ENCODE assay signal across 8 cellular contexts in genomic region chr1:209805875-209806760, GRCh38.
A peak's percentile ranks its signal among the peaks of the same experiment; 100 is the strongest.
DNase-seq lines count a peak whose midpoint lies in the region; ATAC-seq and FAIRE-seq lines count a peak whose summit lies in the region.

Gene IRF6, minus strand, starts transcription at chr1:209806142. Its CDS starts 4,729 bp downstream, at chr1:209801413.

- DNase-seq in COLO829 (ENCODE audit: low spot score) (peak; percentile 89), LoVo (ENCODE audit: low spot score) (peak; percentile 94), cerebellar cortex (ENCODE audit: low spot score) (peak; percentile 67), globus pallidus (ENCODE audit: low spot score) (no peak)
- peak; percentile 3 to 42 (median 34) for DNase-seq in activated CD4-positive, CD25-positive, alpha-beta regulatory T cell (lab: John Stamatoyannopoulos, UW)
- DNase-seq in stimulated activated CD4-positive, alpha-beta T cell treated with anti-CD3 and anti-CD28 coated beads, Interleukin-1b, Interleukin-23, amount 100 ng/mL, for 4 hours (ENCODE audit: low read depth in 2 of 2), result peak; percentile 58 to 61

- FAIRE-seq in islet of Langerhans (lab: Jason Lieb, UNC), result peak; percentile 47

- ATAC-seq in GM21529 (IDR thresholded peaks at IDR 0.05; ENCODE audit: unreplicated experiment), result peak; percentile 93
